13 cellular contexts compared by ENCODE assay signal in genomic region chr1:197923013-197923412, GRCh38. TPM values are rescaled to one million over a fixed set of nuclear protein-coding genes. Genes with fewer than 3 reads are reported as not detected.
DNase-seq lines count a peak whose midpoint lies in the region; ATAC-seq and TF ChIP-seq lines count a peak whose summit lies in the region.
"Had no signal": no experiment of that assay in that cellular context is flagged by ENCODE, and none has a peak within 500 bp of the region (broad histone marks: within the 10 kb centered on the region; RNA-seq: fewer than 3 reads in every experiment).

No MANE protein-coding gene starts in this region.

- TF ChIP-seq CTCF in AG04449 (IDR thresholded peaks at IDR 0.05; ENCODE audit: insufficient read depth, low read length, missing control alignments) (no peak), neural progenitor cell (IDR thresholded peaks at IDR 0.05) (no peak)

- POLR2A ChIA-PET in AG04449 (lab: Yijun Ruan, JAX): no interaction called here

- H3K36me3 ChIP-seq in H7 (replicated peaks; ENCODE audit: control insufficient read depth, insufficient read depth, low read length) (no peaks in the 10 kb centered on the region), neural progenitor cell (no peaks in the 10 kb centered on the region)

- DNase-seq in AG04449 (ENCODE audit: low read depth, low spot score) (no peak), H7 (peak; percentile 52), UCSD-AML1 (lab: John Stamatoyannopoulos, UW; ENCODE audit: unreplicated experiment) (peak; percentile 9), neural progenitor cell (ENCODE audit: low spot score) (peak; percentile 40)
- no peak for DNase-seq in activated T-helper 1 cell treated with anti-CD3 and anti-CD28 coated beads, Interleukin-12 subunit alpha, Interleukin-12 subunit beta, Interleukin-2, Interleukin-4 antibody, amounts not matched to agents 30 ng/mL and 10 ng/mL and 1 ng/mL, durations not matched to agents 14 hours and 24 hours and 36 hours (ENCODE audit: low spot score)
- DNase-seq: CD8-positive, alpha-beta T cell; COR-L47; DND-41; GDM1 had no signal

- no peaks in the 10 kb centered on the region for H3K79me2 ChIP-seq in neural progenitor cell (ENCODE audit: low read depth)

- peaks cover 52% of the 10 kb centered on the region for H3K4me1 ChIP-seq in neural progenitor cell

- H3K9ac ChIP-seq in neural progenitor cell: no peak overlapping the region

- ATAC-seq in GM19351 (IDR thresholded peaks at IDR 0.05; ENCODE audit: unreplicated experiment): no peak
- no peak for ATAC-seq in HG03571 (IDR thresholded peaks at IDR 0.05; ENCODE audit: unreplicated experiment)
- ATAC-seq in GM19452 (IDR thresholded peaks at IDR 0.05; ENCODE audit: unreplicated experiment): no peak
- ATAC-seq: CD8-positive, alpha-beta T cell; HCT116 had no signal

- H3K9me3 ChIP-seq in neural progenitor cell (ENCODE audit: low read depth): no peaks in the 10 kb centered on the region

- H4K20me1 ChIP-seq in neural progenitor cell (ENCODE audit: low read depth): peaks cover 12% of the 10 kb centered on the region

- CTCF ChIA-PET in AG04449 (lab: Yijun Ruan, JAX): interaction anchor here (0.8 to 2.5 kb wide), 7 partner anchors 11 to 403 kb away, joined by 3 to 18 read pairs (median 7); no protein-coding TSS in a partner anchor

- H3K4me3 Mint-ChIP-seq in neural progenitor cell: no peak overlapping the region
- H3K4me3 Mint-ChIP-seq in activated T-helper 1 cell treated with anti-CD3 and anti-CD28 coated beads, Interleukin-12 subunit alpha, Interleukin-12 subunit beta, Interleukin-2, Interleukin-4 antibody, amounts not matched to agents 30 ng/mL and 10 ng/mL and 1 ng/mL, durations not matched to agents 14 hours and 24 hours and 36 hours: no peak overlapping the region
- H3K4me3 Mint-ChIP-seq: CD8-positive, alpha-beta T cell had no signal

- peaks cover 36% of the 10 kb centered on the region for H3F3A ChIP-seq in neural progenitor cell (ENCODE audit: low read depth)

- H3K27me3 Mint-ChIP-seq in neural progenitor cell (ENCODE audit: insufficient read depth, low read depth): peaks cover 50% of the 10 kb centered on the region
- peaks cover 87% of the 10 kb centered on the region for H3K27me3 Mint-ChIP-seq in activated T-helper 1 cell treated with anti-CD3 and anti-CD28 coated beads, Interleukin-12 subunit alpha, Interleukin-12 subunit beta, Interleukin-2, Interleukin-4 antibody, amounts not matched to agents 30 ng/mL and 10 ng/mL and 1 ng/mL, durations not matched to agents 14 hours and 24 hours and 36 hours (ENCODE audit: insufficient read depth)

- H3K27me3 ChIP-seq in H7 (ENCODE audit: control insufficient read depth, insufficient read depth, low read length) (peaks cover 67% of the 10 kb centered on the region), neural progenitor cell (peaks cover 94% of the 10 kb centered on the region)

- peak overlapping the region; percentile 40 for H3K4me2 ChIP-seq in neural progenitor cell

- H3K27ac Mint-ChIP-seq in neural progenitor cell: no peak overlapping the region
- no peak overlapping the region for H3K27ac Mint-ChIP-seq in activated T-helper 1 cell treated with anti-CD3 and anti-CD28 coated beads, Interleukin-12 subunit alpha, Interleukin-12 subunit beta, Interleukin-2, Interleukin-4 antibody, amounts not matched to agents 30 ng/mL and 10 ng/mL and 1 ng/mL, durations not matched to agents 14 hours and 24 hours and 36 hours
- H3K27ac Mint-ChIP-seq: CD8-positive, alpha-beta T cell had no signal

- H3K4me1 Mint-ChIP-seq in neural progenitor cell: peaks cover 24% of the 10 kb centered on the region
- H3K4me1 Mint-ChIP-seq in activated T-helper 1 cell treated with anti-CD3 and anti-CD28 coated beads, Interleukin-12 subunit alpha, Interleukin-12 subunit beta, Interleukin-2, Interleukin-4 antibody, amounts not matched to agents 30 ng/mL and 10 ng/mL and 1 ng/mL, durations not matched to agents 14 hours and 24 hours and 36 hours (ENCODE audit: low read depth): peaks cover 38% of the 10 kb centered on the region

- H3K36me3 Mint-ChIP-seq in neural progenitor cell: no peaks in the 10 kb centered on the region
- peaks cover 4% of the 10 kb centered on the region for H3K36me3 Mint-ChIP-seq in activated T-helper 1 cell treated with anti-CD3 and anti-CD28 coated beads, Interleukin-12 subunit alpha, Interleukin-12 subunit beta, Interleukin-2, Interleukin-4 antibody, amounts not matched to agents 30 ng/mL and 10 ng/mL and 1 ng/mL, durations not matched to agents 14 hours and 24 hours and 36 hours (ENCODE audit: low read depth)
- H3K36me3 Mint-ChIP-seq: CD8-positive, alpha-beta T cell had no signal

- peaks cover 2% of the 10 kb centered on the region for H3K9me3 Mint-ChIP-seq in neural progenitor cell
- no peaks in the 10 kb centered on the region for H3K9me3 Mint-ChIP-seq in activated T-helper 1 cell treated with anti-CD3 and anti-CD28 coated beads, Interleukin-12 subunit alpha, Interleukin-12 subunit beta, Interleukin-2, Interleukin-4 antibody, amounts not matched to agents 30 ng/mL and 10 ng/mL and 1 ng/mL, durations not matched to agents 14 hours and 24 hours and 36 hours
- H3K9me3 Mint-ChIP-seq: CD8-positive, alpha-beta T cell had no signal

- intact Hi-C loops in activated T-helper 1 cell treated with anti-CD3 and anti-CD28 coated beads, Interleukin-12 subunit alpha, Interleukin-12 subunit beta, Interleukin-2, Interleukin-4 antibody, amounts not matched to agents 30 ng/mL and 10 ng/mL and 1 ng/mL, durations not matched to agents 14 hours and 24 hours and 36 hours (cut with micrococcal nuclease): loop anchor here (5.0 to 10.0 kb wide), 2 partner anchors 434 to 528 kb away; no protein-coding TSS in a partner anchor

- H3K27ac ChIP-seq in neural progenitor cell: no peak overlapping the region

- H3K4me3 ChIP-seq in AG04449 (ENCODE audit: low read depth, low read length) (peak overlapping the region; percentile 23), H7 (ENCODE audit: insufficient read depth, low read depth, low read length) (no peak overlapping the region), neural progenitor cell (no peak overlapping the region)

- no peak overlapping the region for H2AFZ ChIP-seq in neural progenitor cell (replicated peaks)

RNA-seq across cellular contexts. Expression of gene LHX9, which starts 5.8 kb away (rescaled TPM):
- total RNA-seq in H7 (2014; rRNA removed; shearing (Covaris generic)): 0.03 TPM in 1 of 2 replicates, not detected in the other
- total RNA-seq in neural progenitor cell (ENCODE audit: low replicate concordance): 0.19 and 0.22 TPM in 2 replicates
- total RNA-seq in activated T-helper 1 cell treated with anti-CD3 and anti-CD28 coated beads, Interleukin-12 subunit alpha, Interleukin-12 subunit beta, Interleukin-2, Interleukin-4 antibody, amounts not matched to agents 30 ng/mL and 10 ng/mL and 1 ng/mL, durations not matched to agents 14 hours and 24 hours and 36 hours: not detected in 2 replicates
- total RNA-seq: CD8-positive, alpha-beta T cell had no signal

RNA-seq across cellular contexts. Expression of gene C1orf53, which starts 20.6 kb away (rescaled TPM):
- total RNA-seq in H7 (2014; rRNA removed; shearing (Covaris generic)): 0.48 and 0.70 TPM in 2 replicates
- 1.4 and 5.4 TPM in 2 replicates for total RNA-seq in neural progenitor cell (ENCODE audit: low replicate concordance)
- 0.81 and 1.3 TPM in 2 replicates for total RNA-seq in activated T-helper 1 cell treated with anti-CD3 and anti-CD28 coated beads, Interleukin-12 subunit alpha, Interleukin-12 subunit beta, Interleukin-2, Interleukin-4 antibody, amounts not matched to agents 30 ng/mL and 10 ng/mL and 1 ng/mL, durations not matched to agents 14 hours and 24 hours and 36 hours
- total RNA-seq: CD8-positive, alpha-beta T cell had no signal

Comparison
In these comparisons a context has a peak if more than half of its experiments do, and no peak if none do; other contexts are left out.
1. DNase-seq: peak in H7 (single experiment), UCSD-AML1 (single experiment) and neural progenitor cell (single experiment); none in AG04449 (single experiment) and activated T-helper 1 cell treated with anti-CD3 and anti-CD28 coated beads, Interleukin-12 subunit alpha, Interleukin-12 subunit beta, Interleukin-2, Interleukin-4 antibody, amounts not matched to agents 30 ng/mL and 10 ng/mL and 1 ng/mL, durations not matched to agents 14 hours and 24 hours and 36 hours (single experiment).